In the genomic region with DNA sequence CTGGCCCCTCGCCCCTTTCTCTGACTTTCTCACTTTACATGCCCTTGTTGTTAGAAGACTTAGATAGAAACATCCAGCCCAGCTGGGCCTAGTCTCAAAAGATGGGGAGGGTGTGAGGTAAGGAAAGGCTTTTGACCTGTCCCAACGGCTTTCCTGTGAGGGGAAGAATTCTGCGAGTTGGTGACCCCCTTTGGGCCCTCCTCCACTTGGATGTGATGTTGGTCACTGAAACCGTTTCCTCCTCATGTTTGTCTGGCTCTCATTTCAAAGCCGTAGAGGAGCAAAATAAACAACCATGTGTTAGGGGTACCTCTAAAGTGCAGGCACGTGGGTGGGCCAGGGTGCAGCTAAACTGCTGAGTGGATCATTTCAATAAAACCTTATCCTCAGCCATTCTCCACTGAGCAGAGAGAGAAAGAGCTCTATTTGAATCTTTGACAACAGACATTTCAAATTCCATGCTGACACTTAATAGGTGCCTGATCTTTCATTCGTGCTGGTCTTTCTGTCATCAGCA, we compare ENCODE assay signal across 8 cellular contexts.
DNase-seq lines count a peak whose midpoint lies in the region; ATAC-seq, FAIRE-seq and TF ChIP-seq lines count a peak whose summit lies in the region.

No MANE protein-coding gene starts in this region.

- peaks cover 6% of the 10 kb centered on the region for H3K27me3 Mint-ChIP-seq in dendritic cell treated with granulocyte-macrophage colony-stimulating factor and Interleukin-4, amounts not matched to agents 40 ng/mL and 50 ng/mL, for 4 days
- no peaks in the 10 kb centered on the region for H3K27me3 Mint-ChIP-seq in nephron (ENCODE audit: low read depth)

- H2AFZ ChIP-seq in OCI-LY3 (ENCODE audit: low read depth, low read length) = peak overlapping the region; percentile 89

- H4K20me1 ChIP-seq in BLaER1 = peaks cover 37% of the 10 kb centered on the region
- H4K20me1 ChIP-seq in OCI-LY3 (ENCODE audit: insufficient read depth, low read length) = peaks cover 21% of the 10 kb centered on the region

- H3K27ac ChIP-seq in BLaER1 = peak overlapping the region; percentile 95
- peak overlapping the region; percentile 86 for H3K27ac ChIP-seq in OCI-LY3 (ENCODE audit: low read length)

- peaks cover 5% of the 10 kb centered on the region for H3K36me3 Mint-ChIP-seq in dendritic cell treated with granulocyte-macrophage colony-stimulating factor and Interleukin-4, amounts not matched to agents 40 ng/mL and 50 ng/mL, for 4 days (ENCODE audit: low read depth)
- H3K36me3 Mint-ChIP-seq in nephron (ENCODE audit: low read depth) = no peaks in the 10 kb centered on the region

- H3K4me2 ChIP-seq in BLaER1 (peak overlapping the region; percentile 88), OCI-LY3 (ENCODE audit: low read length) (peak overlapping the region; percentile 99)

- H3K4me1 ChIP-seq in BLaER1 (peaks cover 51% of the 10 kb centered on the region), OCI-LY3 (ENCODE audit: low read length) (peaks cover 28% of the 10 kb centered on the region)

- ATAC-seq in HG03520 (IDR thresholded peaks at IDR 0.05; ENCODE audit: unreplicated experiment) (no peak), GM19452 (IDR thresholded peaks at IDR 0.05; ENCODE audit: unreplicated experiment) (no peak)

- no peaks in the 10 kb centered on the region for H3K27me3 ChIP-seq in BLaER1
- H3K27me3 ChIP-seq in OCI-LY3 (ENCODE audit: low read depth, low read length) = no peaks in the 10 kb centered on the region

- TF ChIP-seq POLR2A in GM12891 (IDR thresholded peaks at IDR 0.05; ENCODE audit: low read depth, low read length) (no peak), H54 (IDR thresholded peaks at IDR 0.05; ENCODE audit: low read depth, low read length) (no peak)

- DNase-seq in GM12891 (ENCODE audit: insufficient read length, low spot score) (no peak), H54 (ENCODE audit: insufficient read length, low spot score) (no peak)

- H3K4me1 Mint-ChIP-seq in dendritic cell treated with granulocyte-macrophage colony-stimulating factor and Interleukin-4, amounts not matched to agents 40 ng/mL and 50 ng/mL, for 4 days (ENCODE audit: low read depth) = peaks cover 54% of the 10 kb centered on the region
- peaks cover 33% of the 10 kb centered on the region for H3K4me1 Mint-ChIP-seq in nephron

- H3K9ac ChIP-seq in BLaER1 = peak overlapping the region; percentile 89
- H3K9ac ChIP-seq in OCI-LY3 (ENCODE audit: low read length) = peak overlapping the region; percentile 96

- H3K79me2 ChIP-seq in OCI-LY3 (ENCODE audit: low read length) = peaks cover 38% of the 10 kb centered on the region

- peak overlapping the region; percentile 66 for H3K4me3 ChIP-seq in BLaER1
- peak overlapping the region; percentile 85 for H3K4me3 ChIP-seq in OCI-LY3 (ENCODE audit: low read length)

- TF ChIP-seq CTCF in OCI-LY3 (IDR thresholded peaks at IDR 0.05; ENCODE audit: low read depth, low read length) (no peak), nephron (IDR thresholded peaks at IDR 0.05; ENCODE audit: unreplicated experiment in 3 of 3) (no peak)

- FAIRE-seq in GM12891 (lab: Jason Lieb, UNC) = no peak
- no peak for FAIRE-seq in H54 (lab: Jason Lieb, UNC)

- no peaks in the 10 kb centered on the region for H3K36me3 ChIP-seq in BLaER1
- H3K36me3 ChIP-seq in OCI-LY3 (replicated peaks; ENCODE audit: low read depth, low read length) = no peaks in the 10 kb centered on the region

- H3K27ac Mint-ChIP-seq in dendritic cell treated with granulocyte-macrophage colony-stimulating factor and Interleukin-4, amounts not matched to agents 40 ng/mL and 50 ng/mL, for 4 days = peak overlapping the region; percentile 97
- H3K27ac Mint-ChIP-seq in nephron = peak overlapping the region; percentile 96 to 98 (median 97)

- no peaks in the 10 kb centered on the region for H3K9me3 Mint-ChIP-seq in dendritic cell treated with granulocyte-macrophage colony-stimulating factor and Interleukin-4, amounts not matched to agents 40 ng/mL and 50 ng/mL, for 4 days
- H3K9me3 Mint-ChIP-seq in nephron = no peaks in the 10 kb centered on the region

- H3K9me3 ChIP-seq in BLaER1 (no peaks in the 10 kb centered on the region), OCI-LY3 (ENCODE audit: insufficient read depth, low read length) (no peaks in the 10 kb centered on the region)

- intact Hi-C loops in dendritic cell treated with granulocyte-macrophage colony-stimulating factor and Interleukin-4, amounts not matched to agents 40 ng/mL and 50 ng/mL, for 4 days (cut with micrococcal nuclease) = loop anchor here (5.0 kb wide), 1 partner anchor 84 kb away; the partner anchor contains the start of gene MELK

- H3K4me3 Mint-ChIP-seq in dendritic cell treated with granulocyte-macrophage colony-stimulating factor and Interleukin-4, amounts not matched to agents 40 ng/mL and 50 ng/mL, for 4 days = peak overlapping the region; percentile 84
- H3K4me3 Mint-ChIP-seq in nephron = peak overlapping the region; percentile 85 to 90 (median 89)

TF ChIP-seq in GM12891, 5 proteins besides CTCF, POLR2A, EP300 and RAD21:
- TF ChIP-seq PAX5 (IDR thresholded peaks at IDR 0.05; ENCODE audit: insufficient read depth, low read length, severe bottlenecking) (no peak), POU2F2 (IDR thresholded peaks at IDR 0.05; ENCODE audit: low read depth, low read length) (no peak), SPI1 (IDR thresholded peaks at IDR 0.05; ENCODE audit: low read depth, low read length) (no peak), POLR2AphosphoS5 (IDR thresholded peaks at IDR 0.05; ENCODE audit: low read depth, low read length) (no peak), TAF1 (IDR thresholded peaks at IDR 0.05; ENCODE audit: low read depth, low read length) (no peak)
TF ChIP-seq in GM12891: peak in this region for 0.
